Comparison of ENCODE assay signal across 9 cellular contexts in the genomic region with DNA sequence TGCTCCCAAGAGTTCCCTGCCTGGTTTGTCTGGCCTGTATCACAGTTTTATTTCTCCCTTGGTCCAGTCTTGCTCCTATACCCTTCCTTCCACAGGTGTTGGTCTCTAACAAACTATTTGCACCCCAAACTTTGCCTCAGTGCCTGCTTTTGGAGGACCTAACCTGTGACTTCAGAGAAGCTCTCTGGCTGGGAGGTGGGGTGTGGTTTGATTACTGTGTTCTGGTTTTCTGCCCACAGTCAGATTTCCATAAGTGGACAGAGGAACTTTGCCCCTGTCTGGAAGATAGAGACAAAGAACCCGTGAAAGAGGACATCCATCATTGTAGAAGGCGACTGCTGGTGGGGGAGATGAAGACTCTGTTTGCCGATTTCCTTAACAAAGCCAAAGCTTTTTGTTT. TPM values are rescaled to one million over a fixed set of nuclear protein-coding genes. Genes with fewer than 3 reads are reported as not detected.
"Had no signal": no experiment of that assay in that cellular context is flagged by ENCODE, and none has a peak within 500 bp of the region (broad histone marks: within the 10 kb centered on the region; RNA-seq: fewer than 3 reads in every experiment).

No MANE protein-coding gene starts in this region.

- H3K27ac Mint-ChIP-seq: GM23338, HFFc6 had no signal

- H3K4me1 ChIP-seq: HAP-1 had no signal

- H3K9me3 Mint-ChIP-seq: GM23338, H9, HFFc6 had no signal

- H3K36me3 ChIP-seq: HAP-1 had no signal

- H3K4me3 Mint-ChIP-seq: GM23338, H9, HFFc6 had no signal

- H3K9ac ChIP-seq: GM23248 had no signal

- DNase-seq: GM23248, GOT3, H7, H9, HCEC 1CT, HFFc6 had no signal

- H3K9me3 ChIP-seq: HAP-1 had no signal

- H3K4me2 ChIP-seq: GM23338 had no signal

- H3K4me3 ChIP-seq: GM23248, GM23338, HAP-1 had no signal

- H3K4me1 Mint-ChIP-seq: GM23338 had no signal

- H2AFZ ChIP-seq: GM23248, GM23338 had no signal

- H3K27ac ChIP-seq: GM23248 had no signal

RNA-seq across cellular contexts. Expression of a gene that starts 55.8 kb away (rescaled TPM):
- total RNA-seq: H4 had no signal
